In the genomic region with DNA sequence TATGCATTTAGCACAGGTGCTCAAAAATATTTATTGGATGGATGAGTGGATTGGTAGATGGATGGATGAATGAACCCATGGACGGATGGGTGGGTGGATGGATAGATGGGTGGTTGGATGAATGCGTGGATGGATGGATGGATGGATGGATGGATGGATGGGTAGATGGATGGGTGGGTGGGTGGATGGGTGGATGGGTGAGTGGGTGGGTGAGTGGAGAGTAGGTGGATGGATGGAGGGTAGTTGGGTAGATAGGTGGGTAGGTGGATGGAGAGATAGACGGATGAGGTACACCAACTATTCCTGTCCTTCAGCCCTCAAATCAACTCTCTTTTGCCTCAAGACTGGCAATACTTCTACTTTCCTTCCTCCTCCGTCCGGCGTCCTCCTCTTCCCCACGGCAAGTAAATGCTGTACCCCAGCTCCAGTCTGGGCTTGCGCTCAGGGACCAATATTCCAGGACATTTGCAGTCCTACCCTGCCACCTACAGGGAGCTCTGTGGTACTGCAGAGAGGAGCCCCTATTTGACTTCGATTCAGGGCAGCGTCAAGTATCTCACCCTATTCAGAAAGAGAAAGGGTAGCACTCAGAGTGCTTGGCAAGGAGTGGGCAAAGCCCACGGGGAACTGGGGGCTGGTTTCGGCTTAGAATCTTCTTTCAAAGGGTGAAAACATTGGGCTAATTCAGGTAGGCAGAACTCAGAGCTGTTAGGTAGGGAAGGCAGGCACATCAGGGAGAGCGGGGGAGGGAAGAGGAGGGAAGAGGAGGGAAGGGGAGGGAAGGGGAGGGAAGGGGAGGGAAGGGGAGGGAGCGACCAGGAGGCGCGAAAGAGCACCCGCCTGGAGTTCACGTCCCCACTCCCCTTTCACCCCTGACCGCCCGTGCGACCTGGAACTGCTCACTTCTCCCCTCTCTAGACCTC, we compare ENCODE assay signal across 8 cellular contexts. TPM values are rescaled to one million over a fixed set of nuclear protein-coding genes. Genes with fewer than 3 reads are reported as not detected.
DNase-seq lines count a peak whose midpoint lies in the region; ATAC-seq, FAIRE-seq and TF ChIP-seq lines count a peak whose summit lies in the region.
"Not testable (repeated sequence)": the region's sequence is repeated elsewhere in the genome, so short reads cannot be mapped to it uniquely, and the experiment has no call there.

No MANE protein-coding gene starts in this region.

- peak overlapping the region; percentile 8 to 48 for H3K27ac Mint-ChIP-seq in T-cell
- peak overlapping the region in 2 of 10 donors; percentile 35 to 70 for H3K27ac Mint-ChIP-seq in naive thymus-derived CD8-positive, alpha-beta T cell

- POLR2A ChIA-PET in T-cell (lab: Charles Lee); naive thymus-derived CD8-positive, alpha-beta T cell (lab: Charles Lee): not testable (repeated sequence)

- TF ChIP-seq POLR2A in H54 (IDR thresholded peaks at IDR 0.05; ENCODE audit: low read depth, low read length) = not testable (repeated sequence)

- CTCF ChIA-PET in T-cell (lab: Charles Lee) = not testable (repeated sequence)

- ATAC-seq in T-cell (replicated peaks in 1 of 4) = peak; percentile 85 to 93 (median 88)
- ATAC-seq in naive thymus-derived CD8-positive, alpha-beta T cell = peak; percentile 89 to 94
- ATAC-seq in stimulated activated naive CD8-positive, alpha-beta T cell treated with anti-CD3 and anti-CD28 coated beads, Interleukin-15, Interleukin-2, amounts not matched to agents 100 U/mL and 50 U/mL, for 24 hours = peak; percentile 83

- peak; percentile 26 for TF ChIP-seq CTCF in fibroblast of mammary gland (conservative IDR thresholded peaks at IDR 0.05; ENCODE audit: control insufficient read depth, insufficient read depth, low read depth, low read length)

- not testable (repeated sequence) for H3K9me3 Mint-ChIP-seq in T-cell; naive thymus-derived CD8-positive, alpha-beta T cell

- not testable (repeated sequence) for H3K4me3 Mint-ChIP-seq in T-cell
- H3K4me3 Mint-ChIP-seq in naive thymus-derived CD8-positive, alpha-beta T cell = peak overlapping the region in 1 of 10 donors; percentile 14

- not testable (repeated sequence) for H3K27me3 Mint-ChIP-seq in T-cell; naive thymus-derived CD8-positive, alpha-beta T cell

- peak; percentile 18 for DNase-seq in ELF-1 (ENCODE audit: low read depth, low spot score)
- not testable (repeated sequence) for DNase-seq in H54 (ENCODE audit: insufficient read length, low spot score); fibroblast of mammary gland (ENCODE audit: low read depth)
- DNase-seq in NCI-H1092 (lab: John Stamatoyannopoulos, UW) = peak; percentile 19
- peak in 31 of 34 experiments; percentile 5 to 56 (median 35) for DNase-seq in T-cell
- DNase-seq in activated gamma-delta T cell treated with Interleukin-2 at 50 U/mL for 16 hours = peak; percentile 39
- peak in 9 of 10 donors; percentile 32 to 75 (median 59) for DNase-seq in naive thymus-derived CD8-positive, alpha-beta T cell
- peak; percentile 35 for DNase-seq in stimulated activated naive CD8-positive, alpha-beta T cell treated with anti-CD3 and anti-CD28 coated beads, Interleukin-15, Interleukin-2, amounts not matched to agents 100 U/mL and 50 U/mL, for 24 hours

- peaks cover 15 to 21% (median 16%) of the 10 kb centered on the region in 3 donors for H3K4me1 Mint-ChIP-seq in T-cell
- peaks cover 11 to 21% (median 16%) of the 10 kb centered on the region in 4 donors for H3K4me1 Mint-ChIP-seq in naive thymus-derived CD8-positive, alpha-beta T cell

- H3K36me3 Mint-ChIP-seq in T-cell; naive thymus-derived CD8-positive, alpha-beta T cell: not testable (repeated sequence)

- peak; percentile 50 for FAIRE-seq in H54 (lab: Jason Lieb, UNC)

- H3K4me3 ChIP-seq in fibroblast of mammary gland (ENCODE audit: control insufficient read depth, low read depth, low read length) = not testable (repeated sequence)

RNA-seq across cellular contexts. Expression of a gene that starts 30.3 kb away (rescaled TPM):
- total RNA-seq in T-cell = 1,000 to 10,000 TPM; 2,862 to 3,462 (median 2,982) TPM
- 1,000 to 10,000 TPM; 3,226 to 3,314 TPM for total RNA-seq in naive thymus-derived CD8-positive, alpha-beta T cell
- 1,000 to 10,000 TPM; 4,112 to 5,165 (median 4,927) TPM for polyA plus RNA-seq in naive thymus-derived CD8-positive, alpha-beta T cell

RNA-seq across cellular contexts. Expression of a gene that starts 41.5 kb away (rescaled TPM):
- 100 to 1,000 TPM in 2 of 5 donors, 10 to 100 TPM in 3; 78.8 to 122 (median 89.5) TPM for total RNA-seq in T-cell
- 100 to 1,000 TPM; 102 to 106 TPM for total RNA-seq in naive thymus-derived CD8-positive, alpha-beta T cell
- 100 to 1,000 TPM; 157 to 210 (median 169) TPM for polyA plus RNA-seq in naive thymus-derived CD8-positive, alpha-beta T cell
